Comparison of ENCODE assay signal across 8 cellular contexts in the genomic region with DNA sequence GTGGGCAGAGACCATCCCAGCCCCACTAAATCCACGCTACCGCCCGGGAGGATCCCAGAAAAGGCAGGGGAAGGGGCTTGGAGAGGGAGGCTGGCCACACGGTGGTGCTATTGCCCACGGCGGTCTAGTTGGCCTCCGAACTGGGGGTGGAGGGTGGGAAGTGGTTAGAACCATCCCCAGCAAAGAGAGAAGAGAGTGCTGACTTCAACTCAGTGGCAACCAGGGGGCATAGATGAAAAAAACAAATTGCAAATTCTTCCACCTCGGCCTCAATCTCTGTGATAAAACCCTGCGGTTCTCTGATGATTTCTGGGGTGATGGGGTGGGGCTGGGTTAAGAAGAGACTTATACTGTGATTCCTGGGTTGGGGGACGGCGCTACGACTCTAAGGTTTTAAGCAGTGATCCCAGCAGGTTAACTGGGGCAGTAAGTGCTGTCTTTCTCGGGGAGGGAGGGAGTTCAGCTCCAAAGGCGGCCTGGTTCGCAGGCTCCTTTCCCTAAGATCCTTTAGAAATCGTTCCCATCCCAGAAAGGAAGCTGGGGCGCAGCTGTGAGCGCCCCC.
DNase-seq lines count a peak whose midpoint lies in the region; ATAC-seq and TF ChIP-seq lines count a peak whose summit lies in the region.

No MANE protein-coding gene starts in this region.

- peaks cover 17% of the 10 kb centered on the region for H3K4me1 Mint-ChIP-seq in activated CD8-positive, alpha-beta T cell treated with anti-CD3 and anti-CD28 coated beads for 36 hours (ENCODE audit: low read depth)

- H3K36me3 ChIP-seq in GM06990 (ENCODE audit: control insufficient read depth, insufficient read depth, low read length) (no peaks in the 10 kb centered on the region), duodenal mucosa (ENCODE audit: control insufficient read depth in 1 of 2, insufficient read depth in 2 of 2, low read length in 2 of 2) (no peaks in the 10 kb centered on the region), liver (ENCODE audit: control insufficient read depth in 4 of 4, insufficient read depth in 3 of 4, low read depth in 1 of 4, low read length in 3 of 4) (no peaks in the 10 kb centered on the region)

- CTCF ChIA-PET in activated CD8-positive, alpha-beta T cell treated with anti-CD3 and anti-CD28 coated beads for 36 hours (lab: Charles Lee): interaction anchor here (0.7 to 4.6 kb wide), 50 partner anchors 10 to 1145 kb away, joined by 3 to 28 read pairs (median 4); partner anchors contain the start of gene ZNF438

- 6% methylated on average over 18 of the region's 18 CpGs for WGBS in liver

- H3K27me3 ChIP-seq in GM06990 (replicated peaks; ENCODE audit: control insufficient read depth, insufficient read depth, low read length): no peaks in the 10 kb centered on the region
- no peaks in the 10 kb centered on the region for H3K27me3 ChIP-seq in duodenal mucosa (ENCODE audit: control insufficient read depth in 1 of 2, insufficient read depth in 2 of 2, low read length in 2 of 2)
- no peaks in the 10 kb centered on the region for H3K27me3 ChIP-seq in liver (ENCODE audit: control insufficient read depth in 4 of 4, insufficient read depth in 4 of 4, low read length in 3 of 4)

- H3K9ac ChIP-seq in duodenal mucosa (ENCODE audit: low read depth in 1 of 2, low read length in 2 of 2) (peak overlapping the region in 1 of 2 donors; percentile 10), liver (ENCODE audit: low read depth in 1 of 2, low read length in 2 of 2) (no peak overlapping the region)

- H3K9me3 Mint-ChIP-seq in activated CD8-positive, alpha-beta T cell treated with anti-CD3 and anti-CD28 coated beads for 36 hours: no peaks in the 10 kb centered on the region

- peak; percentile 41 for ATAC-seq in HG03108 (IDR thresholded peaks at IDR 0.05; ENCODE audit: unreplicated experiment)
- peak; percentile 87 for ATAC-seq in activated CD8-positive, alpha-beta T cell treated with anti-CD3 and anti-CD28 coated beads for 36 hours
- no peak for ATAC-seq in GM21390 (IDR thresholded peaks at IDR 0.05; ENCODE audit: unreplicated experiment)

- TF ChIP-seq RAD21 in liver (IDR thresholded peaks at IDR 0.05): peak; percentile 97 to 98

- TF ChIP-seq CTCF in GM06990 (IDR thresholded peaks at IDR 0.05; ENCODE audit: insufficient read depth, low read length, poor library complexity, severe bottlenecking) (peak; percentile 89), liver (IDR thresholded peaks at IDR 0.05; ENCODE audit: low read depth, low read length, missing input control) (peak; percentile 85)
- peak; percentile 95 for TF ChIP-seq CTCF in activated CD8-positive, alpha-beta T cell treated with anti-CD3 and anti-CD28 coated beads for 36 hours (IDR thresholded peaks at IDR 0.05)

- peak overlapping the region; percentile 70 for H3K4me3 Mint-ChIP-seq in activated CD8-positive, alpha-beta T cell treated with anti-CD3 and anti-CD28 coated beads for 36 hours

- H3K9me3 ChIP-seq in duodenal mucosa (ENCODE audit: control insufficient read depth in 1 of 2, low read length in 2 of 2) (no peaks in the 10 kb centered on the region), liver (ENCODE audit: control insufficient read depth in 4 of 4, low read length in 3 of 4) (no peaks in the 10 kb centered on the region)

- intact Hi-C loops in activated CD8-positive, alpha-beta T cell treated with anti-CD3 and anti-CD28 coated beads for 36 hours (cut with micrococcal nuclease): loop anchor here (5.0 to 10.0 kb wide), 4 partner anchors 251 to 1023 kb away; partner anchors contain the start of genes ZEB1 and ZNF438

- H3K36me3 Mint-ChIP-seq in activated CD8-positive, alpha-beta T cell treated with anti-CD3 and anti-CD28 coated beads for 36 hours (ENCODE audit: low read depth): no peaks in the 10 kb centered on the region

- H3K4me1 ChIP-seq in duodenal mucosa (ENCODE audit: control insufficient read depth in 1 of 2, insufficient read depth in 2 of 2, low read length in 2 of 2) (peaks cover 6 to 8% of the 10 kb centered on the region in 2 donors), liver (ENCODE audit: control insufficient read depth in 4 of 4, insufficient read depth in 4 of 4, low read length in 3 of 4) (peaks cover 4 to 7% (median 6%) of the 10 kb centered on the region in 4 donors)

- POLR2A ChIA-PET in activated CD8-positive, alpha-beta T cell treated with anti-CD3 and anti-CD28 coated beads for 36 hours (lab: Charles Lee): interaction anchor here (0.8 to 2.0 kb wide), 4 partner anchors 10 to 317 kb away, joined by 3 to 5 read pairs (median 4); partner anchors contain the start of gene ZNF438

- no peaks in the 10 kb centered on the region for H3K27me3 Mint-ChIP-seq in activated CD8-positive, alpha-beta T cell treated with anti-CD3 and anti-CD28 coated beads for 36 hours

- DNase-seq in GM06990 (ENCODE audit: extremely low read depth, insufficient read length): peak; percentile 76
- DNase-seq in NCI-H774 (lab: John Stamatoyannopoulos, UW): peak; percentile 56
- DNase-seq in activated CD8-positive, alpha-beta T cell treated with anti-CD3 and anti-CD28 coated beads for 36 hours: peak; percentile 90
- peak; percentile 80 for DNase-seq in stimulated activated CD4-positive, alpha-beta T cell treated with anti-CD3 and anti-CD28 coated beads, Interleukin-2, amount 100 ng/mL, for 4 hours (ENCODE audit: low read depth)

- peak overlapping the region; percentile 51 for H3K27ac ChIP-seq in duodenal mucosa (ENCODE audit: low read depth, low read length)
- H3K27ac ChIP-seq in liver (ENCODE audit: low read depth in 1 of 2, low read length in 2 of 2): peak overlapping the region; percentile 90 to 94

- H3K4me3 ChIP-seq in GM06990 (replicated peaks; ENCODE audit: low read depth, low read length): peak overlapping the region; percentile 67
- peak overlapping the region; percentile 53 to 74 for H3K4me3 ChIP-seq in duodenal mucosa (ENCODE audit: low read depth in 1 of 2, low read length in 2 of 2)
- H3K4me3 ChIP-seq in liver (ENCODE audit: low read depth in 1 of 3, low read length in 3 of 3): peak overlapping the region; percentile 9 to 74 (median 20)

- peak overlapping the region; percentile 71 for H3K27ac Mint-ChIP-seq in activated CD8-positive, alpha-beta T cell treated with anti-CD3 and anti-CD28 coated beads for 36 hours

TF ChIP-seq in liver, 16 proteins besides CTCF, POLR2A, EP300 and RAD21:
- no peak for TF ChIP-seq ZBTB33 (IDR thresholded peaks at IDR 0.05)
- peak; percentile 44 for TF ChIP-seq NR2F2 (IDR thresholded peaks at IDR 0.05)
TF ChIP-seq in liver: peak in this region for 1.
